Comparison of ENCODE assay signal across 1 cellular context in the genomic region with DNA sequence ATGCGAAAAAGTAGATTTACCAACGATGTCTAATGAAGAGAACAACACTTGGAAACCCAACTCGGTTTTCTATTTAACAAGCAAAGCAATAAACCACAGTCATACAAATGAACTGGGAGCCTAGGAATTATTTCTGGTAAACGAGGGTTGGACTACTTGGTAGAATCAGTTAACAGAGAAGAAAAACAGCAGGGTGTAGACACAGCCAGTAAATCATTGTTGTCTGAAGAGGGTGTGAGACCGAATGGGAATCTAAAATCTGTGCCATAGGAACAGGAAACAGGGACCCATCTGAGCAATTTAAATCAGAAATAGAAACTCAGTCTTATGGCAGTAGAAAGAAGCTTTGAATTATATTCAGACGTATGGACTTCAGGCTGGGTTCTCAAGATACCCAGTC.
TF ChIP-seq lines count a peak whose summit lies in the region.

No MANE protein-coding gene starts in this region.

TF ChIP-seq in H1, 55 proteins besides CTCF, POLR2A, EP300 and RAD21 (continued from another document):
- TF ChIP-seq SRF (IDR thresholded peaks at IDR 0.05; ENCODE audit: low read depth, low read length) = no peak
- no peak for TF ChIP-seq KDM5A (IDR thresholded peaks at IDR 0.05; ENCODE audit: low read length)
- TF ChIP-seq ASH2L (IDR thresholded peaks at IDR 0.05; ENCODE audit: low read length) = no peak
- TF ChIP-seq RXRA (IDR thresholded peaks at IDR 0.05; ENCODE audit: insufficient read depth, low read depth, low read length) = no peak
- no peak for TF ChIP-seq POU5F1 (IDR thresholded peaks at IDR 0.05; ENCODE audit: low read depth, low read length)
- TF ChIP-seq RBBP5 (IDR thresholded peaks at IDR 0.05; ENCODE audit: borderline replicate concordance, low read depth, low read length) = no peak
TF ChIP-seq in H1: peak in this region for 0.
